Comparison of ENCODE assay signal across 26 cellular contexts in genomic region chr4:23779422-23779821, GRCh38.
"Had no signal": no experiment of that assay in that cellular context is flagged by ENCODE, and none has a peak within 500 bp of the region (broad histone marks: within the 10 kb centered on the region; RNA-seq: fewer than 3 reads in every experiment).

No MANE protein-coding gene starts in this region.

- H3K36me3 ChIP-seq: esophagus squamous epithelium, gastrocnemius medialis, heart right ventricle, left lung, lower lobe of right lung had no signal

- FAIRE-seq: colon, islet of Langerhans, keratinocyte had no signal

- H3K27ac Mint-ChIP-seq: naive thymus-derived CD4-positive, alpha-beta T cell had no signal

- DNase-seq: dermis blood vessel endothelial cell; dorsolateral prefrontal cortex; effector CD4-positive, alpha-beta T cell; effector memory CD4-positive, alpha-beta T cell; erythroblast; esophagus squamous epithelium; foreskin fibroblast; foreskin melanocyte; gastrocnemius medialis; glutamatergic neuron; head of caudate nucleus; heart right ventricle; hippocampal formation; left cardiac atrium; left ventricle myocardium superior; lower lobe of right lung; mesenchymal stem cell; midbrain; naive thymus-derived CD4-positive, alpha-beta T cell had no signal

- H3K27me3 ChIP-seq: dorsolateral prefrontal cortex, esophagus squamous epithelium, gastrocnemius medialis, heart right ventricle, left lung had no signal

- H3K4me3 ChIP-seq: coronary artery, dorsolateral prefrontal cortex, esophagus squamous epithelium, gastrocnemius medialis, heart right ventricle, left lung, lower lobe of right lung had no signal

- H3K4me3 Mint-ChIP-seq: naive thymus-derived CD4-positive, alpha-beta T cell had no signal

- H3K9me3 ChIP-seq: esophagus squamous epithelium, gastrocnemius medialis, lower lobe of right lung had no signal

- ATAC-seq: esophagus mucosa; left cardiac atrium; left lung; left ventricle myocardium superior; lower lobe of right lung; naive thymus-derived CD4-positive, alpha-beta T cell had no signal

- H3K4me1 ChIP-seq: esophagus squamous epithelium, left lung, lower lobe of right lung had no signal

- H3K27ac ChIP-seq: coronary artery, dorsolateral prefrontal cortex, epithelial cell of prostate, esophagus squamous epithelium, gastrocnemius medialis, heart right ventricle, left lung, lower lobe of right lung had no signal

- H3K36me3 Mint-ChIP-seq: naive thymus-derived CD4-positive, alpha-beta T cell had no signal

- H3K4me1 Mint-ChIP-seq: naive thymus-derived CD4-positive, alpha-beta T cell had no signal
